Comparison of ENCODE assay signal across 7 cellular contexts in the genomic region with DNA sequence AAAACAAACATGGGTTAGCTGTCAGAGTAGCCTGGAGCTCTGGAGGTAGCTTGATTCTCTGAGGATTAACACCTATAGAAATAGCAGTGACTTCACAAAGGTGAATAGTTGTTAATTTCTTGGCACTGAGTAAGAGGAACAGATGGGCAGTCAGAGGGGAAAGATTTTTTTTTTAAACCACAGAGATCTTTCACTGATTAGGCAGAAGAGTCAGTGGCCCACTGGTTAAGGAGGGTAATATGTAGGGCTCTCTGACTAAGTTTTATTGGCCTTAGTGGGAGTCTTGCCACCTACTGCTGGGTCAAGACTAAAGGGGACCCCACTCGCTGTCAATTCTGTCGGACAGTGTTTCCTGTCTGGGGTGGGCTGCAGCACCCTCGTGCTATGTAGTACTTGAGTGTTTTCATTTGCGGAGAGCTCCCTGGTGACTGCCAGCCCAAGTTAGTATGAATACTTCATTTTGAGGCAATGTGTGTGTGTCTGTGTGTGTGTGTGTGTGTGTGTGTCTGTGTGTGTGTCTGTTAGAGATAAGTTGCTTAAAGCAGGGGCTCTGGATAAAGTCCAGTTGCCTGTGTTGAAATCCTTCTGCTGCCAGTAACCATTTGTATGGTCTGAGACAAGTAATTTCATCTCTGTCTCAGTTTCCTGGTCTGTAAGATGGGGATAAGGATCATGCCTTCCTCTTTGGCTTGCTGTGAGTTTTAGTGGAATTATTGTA.
A peak's percentile ranks its signal among the peaks of the same experiment; 100 is the strongest.
DNase-seq lines count a peak whose midpoint lies in the region; ATAC-seq, FAIRE-seq and TF ChIP-seq lines count a peak whose summit lies in the region.

No MANE protein-coding gene starts in this region.

- CTCF ChIA-PET in HepG2 (lab: Yijun Ruan, JAX; ENCODE audit: low intra/inter-chr PET ratio, low total read pairs) = no interaction called here

- intact Hi-C loops in HepG2 (cut with micrococcal nuclease; ENCODE audit: unreplicated experiment) = loop anchor here (5.0 kb wide), 1 partner anchor 136 kb away; no protein-coding TSS in a partner anchor

- TF ChIP-seq CTCF in Loucy (conservative IDR thresholded peaks at IDR 0.05; ENCODE audit: low read length) (no peak), HepG2 (CRISPR knock-in tag; IDR thresholded peaks at IDR 0.05) (no peak)

- H4K20me1 ChIP-seq in Loucy (ENCODE audit: insufficient read depth, low read length, poor library complexity, severe bottlenecking) (peaks cover 20% of the 10 kb centered on the region), HepG2 (ENCODE audit: insufficient read depth, low read length) (no peaks in the 10 kb centered on the region)

- H3K36me3 ChIP-seq in Loucy (ENCODE audit: insufficient read depth, low read length) = peaks cover 26% of the 10 kb centered on the region
- peaks cover 0 to 3% of the 10 kb centered on the region in 2 experiments; a peak in 3 of 5 replicates for H3K36me3 ChIP-seq in HepG2 (replicated peaks in 1 of 2; ENCODE audit: control insufficient read depth in 1 of 2, insufficient read depth in 2 of 2, low read length in 2 of 2)

- H3K27me3 ChIP-seq in Loucy (ENCODE audit: insufficient read depth, low read length, poor library complexity, severe bottlenecking) (no peaks in the 10 kb centered on the region), HepG2 (ENCODE audit: control insufficient read depth in 1 of 2, insufficient read depth in 2 of 2, low read length in 2 of 2) (no peaks in the 10 kb centered on the region; a peak in 1 of 5 replicates)

- H3K36me3 Mint-ChIP-seq in activated naive CD8-positive, alpha-beta T cell treated with anti-CD3 and anti-CD28 coated beads, Interleukin-2, amount 10 ng/mL, durations not matched to agents 7 days and 5 days = peaks cover 41% of the 10 kb centered on the region

- no peaks in the 10 kb centered on the region for H3K9me2 ChIP-seq in Loucy (replicated peaks; ENCODE audit: low read depth, low read length)

- H3K4me3 ChIP-seq in Loucy (ENCODE audit: low read length, poor library complexity, severe bottlenecking) (peak overlapping the region; percentile 58), HepG2 (replicated peaks in 1 of 3; ENCODE audit: insufficient read depth in 1 of 3, low read depth in 2 of 3, low read length in 3 of 3) (peak overlapping the region in 1 of 3 experiments; percentile 5; a peak in 1 of 6 replicates)

- H3K79me2 ChIP-seq in Loucy (ENCODE audit: insufficient read depth, low read length) (peaks cover 93% of the 10 kb centered on the region), HepG2 (ENCODE audit: insufficient read depth, low read length) (peaks cover 45% of the 10 kb centered on the region)

- peaks cover 91% of the 10 kb centered on the region for H3K4me1 Mint-ChIP-seq in activated naive CD8-positive, alpha-beta T cell treated with anti-CD3 and anti-CD28 coated beads, Interleukin-2, amount 10 ng/mL, durations not matched to agents 7 days and 5 days

- TF ChIP-seq EP300 in HepG2 (IDR thresholded peaks at IDR 0.05; ENCODE audit: low read depth in 2 of 2, low read length in 2 of 2) = peak in 1 of 2 experiments; percentile 52; a peak in 1 of 4 replicates
- TF ChIP-seq EP300 in HepG2 (CRISPR knock-in tag; IDR thresholded peaks at IDR 0.05; ENCODE audit: borderline replicate concordance) = no peak

- POLR2A ChIA-PET in activated naive CD8-positive, alpha-beta T cell treated with anti-CD3 and anti-CD28 coated beads, Interleukin-2, amount 10 ng/mL, durations not matched to agents 7 days and 5 days (lab: Charles Lee) = interaction anchor here (1.4 to 6.3 kb wide), 7 partner anchors 17 to 144 kb away, joined by 5 to 56 read pairs (median 15); a partner anchor contains a TSS
- POLR2A ChIA-PET in HepG2 (lab: Yijun Ruan, JAX) = interaction anchor here (1.3 to 7.9 kb wide), 4 partner anchors 9 to 218 kb away, joined by 3 to 156 read pairs (median 10); no protein-coding TSS in a partner anchor

- H3K4me1 ChIP-seq in Loucy (ENCODE audit: insufficient read depth, low read length, poor library complexity, severe bottlenecking) (peaks cover 89% of the 10 kb centered on the region), HepG2 (ENCODE audit: insufficient read depth, low read length) (peaks cover 77% of the 10 kb centered on the region)

- H2AFZ ChIP-seq in Loucy (ENCODE audit: low read length) = no peak overlapping the region
- H2AFZ ChIP-seq in HepG2 (ENCODE audit: low read length) = no peak overlapping the region

- H3K9me3 Mint-ChIP-seq in activated naive CD8-positive, alpha-beta T cell treated with anti-CD3 and anti-CD28 coated beads, Interleukin-2, amount 10 ng/mL, durations not matched to agents 7 days and 5 days = no peaks in the 10 kb centered on the region

- peak; percentile 50 for ATAC-seq in GM18502 (IDR thresholded peaks at IDR 0.05; ENCODE audit: poor library complexity, unreplicated experiment)
- ATAC-seq in GM21786 (IDR thresholded peaks at IDR 0.05; ENCODE audit: unreplicated experiment) = peak; percentile 51
- ATAC-seq in activated naive CD8-positive, alpha-beta T cell treated with anti-CD3 and anti-CD28 coated beads, Interleukin-2, amount 10 ng/mL, durations not matched to agents 7 days and 5 days (ENCODE audit: low read depth) = peak; percentile 43
- no peak for ATAC-seq in HepG2

- no peak for TF ChIP-seq POLR2A in HepG2 (IDR thresholded peaks at IDR 0.05; ENCODE audit: insufficient read depth in 1 of 2, low read depth in 2 of 2, low read length in 2 of 2)

- in situ Hi-C loops in HepG2 (cut with HindIII; ENCODE audit: extremely low pct_ligation_motif_present, low pct_unique_long_range_greater_than_20kb) = loop anchor here (5.0 to 10.0 kb wide), 3 partner anchors 51 to 198 kb away; a partner anchor contains a TSS

- TF ChIP-seq RAD21 in HepG2 (CRISPR knock-in tag; IDR thresholded peaks at IDR 0.05) = no peak

- peak overlapping the region; percentile 89 for H3K27ac ChIP-seq in HepG2 (ENCODE audit: extremely low read length, insufficient read depth, low read length)

- H3K4me3 Mint-ChIP-seq in activated naive CD8-positive, alpha-beta T cell treated with anti-CD3 and anti-CD28 coated beads, Interleukin-2, amount 10 ng/mL, durations not matched to agents 7 days and 5 days = peak overlapping the region; percentile 75

- peaks cover 8% of the 10 kb centered on the region for H3F3A ChIP-seq in Loucy (ENCODE audit: low read depth)

- WGBS in HepG2 (ENCODE audit: low lambda C conversion rate) = 49% methylated on average over 2 of the region's 4 CpGs

- H3K9me3 ChIP-seq in Loucy (ENCODE audit: insufficient read depth, low read depth, low read length) (no peaks in the 10 kb centered on the region), HepG2 (ENCODE audit: low read length) (no peaks in the 10 kb centered on the region)

- BruUV-seq in HepG2 (replicated peaks; lab: Mats Ljungman, UMichigan) = no TSS peak

- peak overlapping the region; percentile 54 for H3K9ac ChIP-seq in Loucy (ENCODE audit: low read depth, low read length, poor library complexity, severe bottlenecking)
- peak overlapping the region; percentile 90 for H3K9ac ChIP-seq in HepG2 (ENCODE audit: insufficient read depth, low read depth, low read length)

- no peak for DNase-seq in activated naive CD8-positive, alpha-beta T cell treated with anti-CD3 and anti-CD28 coated beads, Interleukin-2, amount 10 ng/mL, durations not matched to agents 7 days and 5 days
- peak; percentile 67 for DNase-seq in HepG2 (ENCODE audit: low spot score)
- DNase-seq in urothelium cell line (ENCODE audit: low spot score) = peak; percentile 58
- DNase-seq in AG08396 (ENCODE audit: low spot score) = no peak

- peak overlapping the region; percentile 96 for H3K27ac Mint-ChIP-seq in activated naive CD8-positive, alpha-beta T cell treated with anti-CD3 and anti-CD28 coated beads, Interleukin-2, amount 10 ng/mL, durations not matched to agents 7 days and 5 days

- FAIRE-seq in HepG2 (lab: Jason Lieb, UNC) (no peak), urothelium cell line (lab: Jason Lieb, UNC) (peak; percentile 58)

- peak overlapping the region; percentile 71 for H3K4me2 ChIP-seq in Loucy (ENCODE audit: low read depth, low read length, poor library complexity, severe bottlenecking)
- peak overlapping the region; percentile 81 for H3K4me2 ChIP-seq in HepG2 (ENCODE audit: low read depth, low read length)

- no peaks in the 10 kb centered on the region for H3K27me3 Mint-ChIP-seq in activated naive CD8-positive, alpha-beta T cell treated with anti-CD3 and anti-CD28 coated beads, Interleukin-2, amount 10 ng/mL, durations not matched to agents 7 days and 5 days

TF ChIP-seq in HepG2, 621 proteins besides CTCF, POLR2A, EP300 and RAD21 (continues in another document):
- TF ChIP-seq, protein P1, sequence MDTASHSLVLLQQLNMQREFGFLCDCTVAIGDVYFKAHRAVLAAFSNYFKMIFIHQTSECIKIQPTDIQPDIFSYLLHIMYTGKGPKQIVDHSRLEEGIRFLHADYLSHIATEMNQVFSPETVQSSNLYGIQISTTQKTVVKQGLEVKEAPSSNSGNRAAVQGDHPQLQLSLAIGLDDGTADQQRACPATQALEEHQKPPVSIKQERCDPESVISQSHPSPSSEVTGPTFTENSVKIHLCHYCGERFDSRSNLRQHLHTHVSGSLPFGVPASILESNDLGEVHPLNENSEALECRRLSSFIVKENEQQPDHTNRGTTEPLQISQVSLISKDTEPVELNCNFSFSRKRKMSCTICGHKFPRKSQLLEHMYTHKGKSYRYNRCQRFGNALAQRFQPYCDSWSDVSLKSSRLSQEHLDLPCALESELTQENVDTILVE (CRISPR knock-in tag; IDR thresholded peaks at IDR 0.05) = no peak
- TF ChIP-seq, protein P2, sequence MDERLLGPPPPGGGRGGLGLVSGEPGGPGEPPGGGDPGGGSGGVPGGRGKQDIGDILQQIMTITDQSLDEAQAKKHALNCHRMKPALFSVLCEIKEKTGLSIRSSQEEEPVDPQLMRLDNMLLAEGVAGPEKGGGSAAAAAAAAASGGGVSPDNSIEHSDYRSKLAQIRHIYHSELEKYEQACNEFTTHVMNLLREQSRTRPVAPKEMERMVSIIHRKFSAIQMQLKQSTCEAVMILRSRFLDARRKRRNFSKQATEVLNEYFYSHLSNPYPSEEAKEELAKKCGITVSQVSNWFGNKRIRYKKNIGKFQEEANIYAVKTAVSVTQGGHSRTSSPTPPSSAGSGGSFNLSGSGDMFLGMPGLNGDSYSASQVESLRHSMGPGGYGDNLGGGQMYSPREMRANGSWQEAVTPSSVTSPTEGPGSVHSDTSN (CRISPR knock-in tag; IDR thresholded peaks at IDR 0.05) = no peak
- TF ChIP-seq NCOR1 (IDR thresholded peaks at IDR 0.05; ENCODE audit: borderline replicate concordance, low read length) (no peak), ZNF12 (CRISPR knock-in tag; IDR thresholded peaks at IDR 0.05) (no peak), ZNF333 (CRISPR knock-in tag; IDR thresholded peaks at IDR 0.05; ENCODE audit: borderline replicate concordance) (no peak), TEAD3 (CRISPR knock-in tag; optimal IDR thresholded peaks at IDR 0.05; ENCODE audit: borderline replicate concordance) (peak; percentile 14), CREB1 (IDR thresholded peaks at IDR 0.05) (no peak), CREB1 (CRISPR knock-in tag; IDR thresholded peaks at IDR 0.05) (peak; percentile 32; the same call in 1 of the 2 replicates), ZNF33B (CRISPR knock-in tag; IDR thresholded peaks at IDR 0.05) (no peak), ZNF678 (CRISPR knock-in tag; IDR thresholded peaks at IDR 0.05) (no peak)

Comparison
In these comparisons a context has a peak if more than half of its experiments do, and no peak if none do; other contexts are left out.
1. DNase-seq: peak in HepG2 (single experiment) and urothelium cell line (single experiment); none in activated naive CD8-positive, alpha-beta T cell treated with anti-CD3 and anti-CD28 coated beads, Interleukin-2, amount 10 ng/mL, durations not matched to agents 7 days and 5 days (single experiment) and AG08396 (single experiment).